1 cellular context compared by ENCODE assay signal in genomic region chr5:76622973-76623596, GRCh38.
TF ChIP-seq lines count a peak whose summit lies in the region.

Gene F2RL2 (minus strand): TSS chr5:76623403. CDS start chr5:76623230, 173 bp downstream.

TF ChIP-seq in HepG2, 621 proteins besides CTCF, POLR2A, EP300 and RAD21 (continued from another document):
- no peak for TF ChIP-seq ZBTB25 (CRISPR knock-in tag; IDR thresholded peaks at IDR 0.05)
- TF ChIP-seq NCOA5 (CRISPR knock-in tag; IDR thresholded peaks at IDR 0.05): no peak
- no peak for TF ChIP-seq ZNF274 (CRISPR knock-in tag; IDR thresholded peaks at IDR 0.05)
- no peak for TF ChIP-seq FOXJ3 (CRISPR knock-in tag; IDR thresholded peaks at IDR 0.05; ENCODE audit: borderline replicate concordance)
- TF ChIP-seq SNAPC5 (CRISPR knock-in tag; IDR thresholded peaks at IDR 0.05; ENCODE audit: borderline replicate concordance): no peak
- TF ChIP-seq ZNF337 (CRISPR knock-in tag; IDR thresholded peaks at IDR 0.05; ENCODE audit: borderline replicate concordance, low read depth): no peak
- no peak for TF ChIP-seq ZNF841 (CRISPR knock-in tag; IDR thresholded peaks at IDR 0.05; ENCODE audit: borderline replicate concordance)
